Comparison of ENCODE assay signal across 1 cellular context in genomic region chr4:41321216-41321945, GRCh38.
TF ChIP-seq lines count a peak whose summit lies in the region.

No MANE protein-coding gene starts in this region.

TF ChIP-seq in HepG2, 621 proteins besides CTCF, POLR2A, EP300 and RAD21 (continued from another document):
- TF ChIP-seq ZNF407 (CRISPR knock-in tag; IDR thresholded peaks at IDR 0.05; ENCODE audit: not compliant biosample characterization), result no peak
- no peak for TF ChIP-seq PRDM10 (CRISPR knock-in tag; IDR thresholded peaks at IDR 0.05; ENCODE audit: low read depth)
